8 cellular contexts compared by ENCODE assay signal in genomic region chr6:30678964-30679726, GRCh38. TPM values are rescaled to one million over a fixed set of nuclear protein-coding genes. Genes with fewer than 3 reads are reported as not detected.
DNase-seq lines count a peak whose midpoint lies in the region; ATAC-seq and TF ChIP-seq lines count a peak whose summit lies in the region.

No MANE protein-coding gene starts in this region.

- peak overlapping the region; percentile 19; the same call in 1 of the 2 replicates for H3K9ac ChIP-seq in SK-N-SH

- H3K4me1 ChIP-seq in SK-N-SH (ENCODE audit: control insufficient read depth in 1 of 2, insufficient read depth in 2 of 2, low read depth in 1 of 2, low read length in 1 of 2): peaks cover 16 to 38% of the 10 kb centered on the region in 2 experiments; a peak in 3 of 4 replicates
- H3K4me1 ChIP-seq in ovary (ENCODE audit: insufficient read depth): peaks cover 10% of the 10 kb centered on the region
- H3K4me1 ChIP-seq in thoracic aorta (ENCODE audit: control insufficient read depth in 1 of 2, low read depth in 2 of 2): peaks cover 26 to 43% of the 10 kb centered on the region in 2 donors

- POLR2A ChIA-PET in SK-N-SH (lab: Yijun Ruan, JAX): interaction anchor here (0.6 to 2.2 kb wide), 4 partner anchors 12 to 51 kb away, joined by 3 to 24 read pairs (median 8); partner anchors contain the start of gene NRM

- ATAC-seq in thoracic aorta (ENCODE audit: insufficient number of reproducible peaks, low FRiP score, low read depth): no peak

- peak overlapping the region in 1 of 2 experiments; percentile 16; a peak in 2 of 4 replicates for H3K27ac ChIP-seq in SK-N-SH (ENCODE audit: low read depth in 2 of 2, low read length in 1 of 2)
- peak overlapping the region in 1 of 2 donors; percentile 2 for H3K27ac ChIP-seq in ovary
- H3K27ac ChIP-seq in thoracic aorta: peak overlapping the region; percentile 46 to 100

- peaks cover 36% of the 10 kb centered on the region for H4K20me1 ChIP-seq in SK-N-SH (ENCODE audit: insufficient read depth)

- H3K36me3 ChIP-seq in SK-N-SH (replicated peaks in 1 of 2; ENCODE audit: control insufficient read depth in 1 of 2, insufficient read depth in 2 of 2, low read length in 1 of 2): peaks cover 25 to 47% of the 10 kb centered on the region in 2 experiments
- H3K36me3 ChIP-seq in ovary: no peaks in the 10 kb centered on the region
- peaks cover 41% of the 10 kb centered on the region for H3K36me3 ChIP-seq in thoracic aorta

- H3F3A ChIP-seq in SK-N-SH (replicated peaks; ENCODE audit: insufficient read depth): peaks cover 63% of the 10 kb centered on the region

- WGBS in SK-N-SH (ENCODE audit: low lambda C conversion rate): 31% methylated on average over 21 of the region's 31 CpGs
- WGBS in ovary, 3 donors: 10 to 13% (median 11%) methylated on average over 31 of the region's 31 CpGs

- peak; percentile 89 for TF ChIP-seq CTCF in LNCAP (IDR thresholded peaks at IDR 0.05)
- TF ChIP-seq CTCF in SK-N-SH (IDR thresholded peaks at IDR 0.05): peak; percentile 92
- peak; percentile 89 to 96 (median 96) for TF ChIP-seq CTCF in ovary (IDR thresholded peaks at IDR 0.05)
- TF ChIP-seq CTCF in thoracic aorta (IDR thresholded peaks at IDR 0.05): peak; percentile 92

- H3K9me2 ChIP-seq in SK-N-SH: no peaks in the 10 kb centered on the region

- intact Hi-C loops in ovary (cut with DNase I): loop anchor here in 3 of 4 donors (1.0 to 10.0 kb wide), 7 partner anchors 43 to 396 kb away; no protein-coding TSS in a partner anchor

- CTCF ChIA-PET in SK-N-SH (lab: Yijun Ruan, JAX): interaction anchor here (0.6 to 29.8 kb wide), 38 partner anchors 11 to 414 kb away, joined by 3 to 838 read pairs (median 4); partner anchors contain the start of genes FLOT1, MDC1, MRPS18B and NRM

- H3K79me2 ChIP-seq in SK-N-SH (ENCODE audit: insufficient read depth): peaks cover 68% of the 10 kb centered on the region

- H3K27me3 ChIP-seq in SK-N-SH (ENCODE audit: insufficient read depth): no peaks in the 10 kb centered on the region
- H3K27me3 ChIP-seq in ovary: no peaks in the 10 kb centered on the region
- no peaks in the 10 kb centered on the region for H3K27me3 ChIP-seq in thoracic aorta (replicated peaks; ENCODE audit: insufficient read depth)

- no peak overlapping the region for H2AFZ ChIP-seq in SK-N-SH (ENCODE audit: low read depth)

- no peak for TF ChIP-seq POLR2A in ovary (IDR thresholded peaks at IDR 0.05)

- no peak for TF ChIP-seq EP300 in SK-N-SH (IDR thresholded peaks at IDR 0.05; ENCODE audit: borderline replicate concordance in 1 of 2, low read depth in 1 of 2, low read length in 1 of 2)
- no peak for TF ChIP-seq EP300 in ovary (IDR thresholded peaks at IDR 0.05)

- peak overlapping the region in 1 of 2 experiments; percentile 32; a peak in 1 of 4 replicates for H3K4me3 ChIP-seq in SK-N-SH (ENCODE audit: low read depth in 2 of 2, low read length in 1 of 2)
- no peak overlapping the region for H3K4me3 ChIP-seq in ovary
- peak overlapping the region; percentile 99 for H3K4me3 ChIP-seq in thoracic aorta

- peak; percentile 88 for TF ChIP-seq RAD21 in SK-N-SH (IDR thresholded peaks at IDR 0.05; ENCODE audit: low read length)

- H3K9me3 ChIP-seq in SK-N-SH (no peaks in the 10 kb centered on the region), ovary (no peaks in the 10 kb centered on the region), thoracic aorta (no peaks in the 10 kb centered on the region)

- H3K4me2 ChIP-seq in SK-N-SH: peak overlapping the region; percentile 69

- DNase-seq in NCI-H2171 treated with DMSO at 0.1 percent for 48 hours (lab: John Stamatoyannopoulos, UW) (peak; percentile 46), NCI-H2171 (lab: John Stamatoyannopoulos, UW) (no peak), SK-N-SH (peak; percentile 90), glomerular visceral epithelial cell (ENCODE audit: extremely low spot score) (peak; percentile 87), ovary (peak; percentile 79 to 92 (median 90)), thoracic aorta (ENCODE audit: low spot score) (no peak)
- peak; percentile 92 for DNase-seq in activated naive CD4-positive, alpha-beta T cell treated with anti-CD3 and anti-CD28 coated beads, Interleukin-2, amount 50 U/mL, for 16 hours

TF ChIP-seq in SK-N-SH, 30 proteins besides CTCF, POLR2A, EP300 and RAD21:
- TF ChIP-seq RCOR1 (IDR thresholded peaks at IDR 0.05; ENCODE audit: low read length) (0 out of 2 replicates have a peak, but pooled peaks have one; percentile 23), USF2 (IDR thresholded peaks at IDR 0.05; ENCODE audit: borderline replicate concordance, low read depth, low read length) (no peak), GATA2 (CRISPR knock-in tag; IDR thresholded peaks at IDR 0.05) (no peak), NRF1 (IDR thresholded peaks at IDR 0.05; ENCODE audit: low read depth, low read length) (0 out of 2 replicates have a peak, but pooled peaks have one; percentile 7), JUND (IDR thresholded peaks at IDR 0.05) (no peak), MEF2A (IDR thresholded peaks at IDR 0.05; ENCODE audit: borderline replicate concordance, low read depth) (no peak), PBX3 (IDR thresholded peaks at IDR 0.05) (no peak), SMC3 (IDR thresholded peaks at IDR 0.05; ENCODE audit: low read depth, low read length) (peak; percentile 89)

RNA-seq across cellular contexts. Expression of gene DHX16, which starts 6.3 kb away (rescaled TPM):
- polyA plus RNA-seq in SK-N-SH (2012; rRNA removed) (59.8 and 63.3 TPM in 2 replicates), ovary (10 to 100 TPM; 19.3 to 27.4 TPM)
- 41.4 and 42.7 TPM in 2 replicates for polyA plus RNA-seq in SK-N-SH (2012; cell fraction: cytosol; rRNA removed)
- polyA plus RNA-seq in SK-N-SH (2012; cell fraction: nucleus; rRNA removed): 163 and 170 TPM in 2 replicates
- total RNA-seq in ovary (10 to 100 TPM; 18.0 to 27.4 (median 22.5) TPM), thoracic aorta (10 to 100 TPM; 27.4 to 55.2 TPM)

RNA-seq across cellular contexts. Expression of gene PPP1R18, which starts 7.3 kb away (rescaled TPM):
- polyA plus RNA-seq in SK-N-SH (2012; rRNA removed): 57.3 and 73.2 TPM in 2 replicates
- 51.8 and 65.1 TPM in 2 replicates for polyA plus RNA-seq in SK-N-SH (2012; cell fraction: cytosol; rRNA removed)
- 60.7 and 86.1 TPM in 2 replicates for polyA plus RNA-seq in SK-N-SH (2012; cell fraction: nucleus; rRNA removed)
- 10 to 100 TPM; 14.7 to 86.4 (median 56.0) TPM for total RNA-seq in ovary
- polyA plus RNA-seq in ovary: 10 to 100 TPM; 51.0 to 95.9 TPM
- total RNA-seq in thoracic aorta: 10 to 100 TPM; 65.7 to 88.2 TPM

RNA-seq across cellular contexts. Expression of gene NRM, which starts 11.6 kb away (rescaled TPM):
- 19.7 and 26.8 TPM in 2 replicates for polyA plus RNA-seq in SK-N-SH (2012; rRNA removed)
- 11.9 and 19.3 TPM in 2 replicates for polyA plus RNA-seq in SK-N-SH (2012; cell fraction: cytosol; rRNA removed)
- 15.7 and 18.5 TPM in 2 replicates for polyA plus RNA-seq in SK-N-SH (2012; cell fraction: nucleus; rRNA removed)
- total RNA-seq in ovary: 10 to 100 TPM in 5 of 7 donors, 1 to 10 TPM in 2; 3.4 to 23.2 (median 15.3) TPM
- 10 to 100 TPM; 15.3 to 15.4 TPM for polyA plus RNA-seq in ovary
- 10 to 100 TPM in 1 of 2 donors, 1 to 10 TPM in 1; 2.3 to 17.1 TPM for total RNA-seq in thoracic aorta

RNA-seq across cellular contexts. Expression of gene C6orf136, which starts 32.2 kb away (rescaled TPM):
- polyA plus RNA-seq in SK-N-SH (2012; rRNA removed): 11.7 and 14.3 TPM in 2 replicates
- 8.6 and 11.0 TPM in 2 replicates for polyA plus RNA-seq in SK-N-SH (2012; cell fraction: cytosol; rRNA removed)
- 58.1 and 80.2 TPM in 2 replicates for polyA plus RNA-seq in SK-N-SH (2012; cell fraction: nucleus; rRNA removed)
- total RNA-seq in ovary: 10 to 100 TPM in 6 of 7 donors, 1 to 10 TPM in 1; 6.0 to 20.0 (median 14.8) TPM
- polyA plus RNA-seq in ovary: 1 to 10 TPM; 6.4 to 9.3 TPM
- total RNA-seq in thoracic aorta: 10 to 100 TPM; 17.1 to 30.3 TPM

RNA-seq across cellular contexts. Expression of gene MDC1, which starts 37.9 kb away (rescaled TPM):
- 5.9 and 10.4 TPM in 2 replicates for polyA plus RNA-seq in SK-N-SH (2012; rRNA removed)
- polyA plus RNA-seq in SK-N-SH (2012; cell fraction: cytosol; rRNA removed): 4.0 and 5.9 TPM in 2 replicates
- polyA plus RNA-seq in SK-N-SH (2012; cell fraction: nucleus; rRNA removed): 31.1 and 38.0 TPM in 2 replicates
- 10 to 100 TPM; 13.1 to 62.5 (median 43.9) TPM for total RNA-seq in ovary
- polyA plus RNA-seq in ovary: 10 to 100 TPM; 20.1 to 39.0 TPM
- 10 to 100 TPM; 16.6 to 22.6 TPM for total RNA-seq in thoracic aorta

Comparison
In these comparisons a context has a peak if more than half of its experiments do, and no peak if none do; other contexts are left out.
1. DNase-seq: peak in NCI-H2171 treated with DMSO at 0.1 percent for 48 hours (single experiment), SK-N-SH (single experiment), activated naive CD4-positive, alpha-beta T cell treated with anti-CD3 and anti-CD28 coated beads, Interleukin-2, amount 50 U/mL, for 16 hours (single experiment), glomerular visceral epithelial cell (single experiment) and ovary (5 of 5); none in NCI-H2171 (single experiment) and thoracic aorta (single experiment).
2. Peak in every context shown above with its lines, with median percentiles within 50 percentile points of each other: CTCF ChIP-seq.